Comparison of ENCODE assay signal across 8 cellular contexts in the genomic region with DNA sequence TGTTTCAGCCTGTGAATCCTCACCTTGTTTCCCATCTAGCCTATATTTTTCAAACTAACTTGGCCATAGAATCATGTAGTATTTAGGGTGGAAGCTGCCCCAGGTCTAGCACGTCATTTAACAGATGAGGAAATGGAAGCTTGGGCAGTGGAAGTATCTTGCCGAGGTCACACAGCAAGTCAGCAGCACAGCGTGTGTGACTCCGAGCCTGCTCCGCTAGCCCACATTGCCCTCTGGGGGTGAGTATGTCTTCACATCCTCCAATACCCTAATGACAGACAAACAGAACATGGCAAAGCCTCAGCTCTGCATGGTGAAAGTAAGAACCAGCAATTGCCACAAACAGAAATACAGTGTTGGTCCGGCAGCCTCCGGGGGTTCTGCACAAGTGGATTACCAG. TPM values are rescaled to one million over a fixed set of nuclear protein-coding genes. Genes with fewer than 3 reads are reported as not detected.
DNase-seq lines count a peak whose midpoint lies in the region; ATAC-seq lines count a peak whose summit lies in the region.
"Had no signal": no experiment of that assay in that cellular context is flagged by ENCODE, and none has a peak within 500 bp of the region (broad histone marks: within the 10 kb centered on the region; RNA-seq: fewer than 3 reads in every experiment).

No MANE protein-coding gene starts in this region.

- DNase-seq in NOMO-1 (lab: John Stamatoyannopoulos, UW; ENCODE audit: unreplicated experiment in 2 of 2) (peak; percentile 93 to 97), activated T-cell treated with anti-CD3 and anti-CD28 coated beads for 24 hours (ENCODE audit: low read depth) (peak; percentile 41), left cardiac atrium (peak; percentile 57), NCI-H1436 treated with DMSO at 0.1 percent for 48 hours (lab: John Stamatoyannopoulos, UW) (no peak)
- peak; percentile 52 to 57 for DNase-seq in stimulated activated CD4-positive, alpha-beta T cell treated with anti-CD3 and anti-CD28 coated beads, Interleukin-2, amount 100 ng/mL, for 24 hours

- intact Hi-C loops in left cardiac atrium (cut with DNase I): no loop called here

- ATAC-seq in GM21423 (IDR thresholded peaks at IDR 0.05; ENCODE audit: unreplicated experiment) (peak; percentile 70), left cardiac atrium (peak; percentile 88 to 92), HG02870 (IDR thresholded peaks at IDR 0.05; ENCODE audit: unreplicated experiment) (no peak)

RNA-seq across cellular contexts. Expression of gene CCR5, which starts 2.2 kb away (rescaled TPM):
- 1 to 10 TPM; 1.4 to 2.2 TPM for total RNA-seq in left cardiac atrium
- total RNA-seq: renal cortical epithelial cell had no signal

RNA-seq across cellular contexts. Expression of gene CCR2, which starts 14.7 kb away (rescaled TPM):
- 1 to 10 TPM; 1.9 to 3.9 TPM for total RNA-seq in left cardiac atrium
- total RNA-seq: renal cortical epithelial cell had no signal

RNA-seq across cellular contexts. Expression of gene CCRL2, which starts 38.5 kb away (rescaled TPM):
- 1 to 10 TPM; 2.1 to 3.1 TPM for total RNA-seq in left cardiac atrium
- total RNA-seq: renal cortical epithelial cell had no signal
